ENCODE assay signal across 9 cellular contexts in genomic region chr22:49097171-49097925, GRCh38.
"Had no signal": no experiment of that assay in that cellular context is flagged by ENCODE, and none has a peak within 500 bp of the region (broad histone marks: within the 10 kb centered on the region; RNA-seq: fewer than 3 reads in every experiment).

No MANE protein-coding gene starts in this region.

- H3K27ac ChIP-seq: GM23248, HL-60 had no signal

- H3K4me1 ChIP-seq: HAP-1 had no signal

- H2AFZ ChIP-seq: GM23248 had no signal

- H3K9ac ChIP-seq: GM23248 had no signal

- H3K9me3 ChIP-seq: HAP-1 had no signal

- ATAC-seq: HCT116, HepG2 had no signal

- H3K36me3 ChIP-seq: HAP-1 had no signal

- H3K36me3 Mint-ChIP-seq: IgD-negative memory B cell had no signal

- H3K4me3 Mint-ChIP-seq: HFFc6, IgD-negative memory B cell had no signal

- DNase-seq: GM23248, GOT3, H7, HFFc6 had no signal

- H3K4me3 ChIP-seq: GM23248, HAP-1 had no signal

- H3K27ac Mint-ChIP-seq: HFFc6, IgD-negative memory B cell had no signal
